Comparison of ENCODE assay signal across 9 cellular contexts in genomic region chr20:1225263-1225728, GRCh38. TPM values are rescaled to one million over a fixed set of nuclear protein-coding genes. Genes with fewer than 3 reads are reported as not detected.
A peak's percentile ranks its signal among the peaks of the same experiment; 100 is the strongest.
DNase-seq lines count a peak whose midpoint lies in the region; ATAC-seq and TF ChIP-seq lines count a peak whose summit lies in the region.
"Had no signal": no experiment of that assay in that cellular context is flagged by ENCODE, and none has a peak within 500 bp of the region (broad histone marks: within the 10 kb centered on the region; RNA-seq: fewer than 3 reads in every experiment).

No MANE protein-coding gene starts in this region.

- TF ChIP-seq POLR2A in spleen (IDR thresholded peaks at IDR 0.05), result no peak

- no peaks in the 10 kb centered on the region for H3K79me2 ChIP-seq in hepatocyte

- peak overlapping the region; percentile 66 for H2AFZ ChIP-seq in hepatocyte

- H4K20me1 ChIP-seq in hepatocyte (ENCODE audit: insufficient read depth, poor library complexity, severe bottlenecking), result no peaks in the 10 kb centered on the region

- H3K9me3 ChIP-seq in hepatocyte (ENCODE audit: low read depth), result no peaks in the 10 kb centered on the region
- peaks cover 0 to 18% (median 9%) of the 10 kb centered on the region in 8 donors for H3K9me3 ChIP-seq in spleen

- intact Hi-C loops in spleen (cut with DNase I; ENCODE audit: low total_unique reads), result no loop called here

- 2% methylated on average over 10 of the region's 26 CpGs for WGBS in hepatocyte (ENCODE audit: low lambda C conversion rate, missing lambda C conversion rate)
- 5 to 17% (median 7%) methylated on average over 23 to 26 of the region's 26 CpGs for WGBS in spleen, 5 donors

- H3K27me3 ChIP-seq in hepatocyte (peaks cover 35% of the 10 kb centered on the region), spleen (replicated peaks in 1 of 7) (peaks cover 0 to 52% (median 38%) of the 10 kb centered on the region in 7 donors)

- H3K4me2 ChIP-seq in hepatocyte, result peak overlapping the region; percentile 85

- no peak overlapping the region for H3K4me3 ChIP-seq in hepatocyte
- H3K4me3 ChIP-seq in spleen, result peak overlapping the region in 4 of 8 donors; percentile 58 to 71 (median 62)

- TF ChIP-seq CTCF in VCaP (conservative IDR thresholded peaks at IDR 0.05), result no peak
- no peak for TF ChIP-seq CTCF in hepatocyte (IDR thresholded peaks at IDR 0.05; ENCODE audit: poor library complexity)
- TF ChIP-seq CTCF in spleen (IDR thresholded peaks at IDR 0.05 in 8 of 11, conservative IDR thresholded peaks at IDR 0.05 in 3 of 11), result no peak

- H3K36me3 ChIP-seq in hepatocyte (replicated peaks; ENCODE audit: insufficient read depth, low read depth) (no peaks in the 10 kb centered on the region), spleen (no peaks in the 10 kb centered on the region)

- peak overlapping the region; percentile 33; the same call in 1 of the 2 replicates for H3K27ac ChIP-seq in VCaP
- H3K27ac ChIP-seq in hepatocyte, result no peak overlapping the region
- H3K27ac ChIP-seq in spleen, result peak overlapping the region in 2 of 8 donors; percentile 51 to 54

- peaks cover 7% of the 10 kb centered on the region for H3K4me1 ChIP-seq in hepatocyte (ENCODE audit: insufficient read depth)
- H3K4me1 ChIP-seq in spleen, result peaks cover 0 to 25% (median 16%) of the 10 kb centered on the region in 6 donors

- ATAC-seq in stimulated activated naive CD8-positive, alpha-beta T cell treated with anti-CD3 and anti-CD28 coated beads, Interleukin-15, Interleukin-2, amounts not matched to agents 100 U/mL and 50 U/mL, for 24 hours, result peak; percentile 47

- no peaks in the 10 kb centered on the region for H3K9me2 ChIP-seq in hepatocyte (replicated peaks; ENCODE audit: insufficient read depth)

- DNase-seq in NCI-H748 (lab: John Stamatoyannopoulos, UW; ENCODE audit: unreplicated experiment) (peak; percentile 86), NCI-H748 treated with DMSO at 0.1 percent for 48 hours (lab: John Stamatoyannopoulos, UW) (no peak), hepatocyte (ENCODE audit: low spot score) (no peak), DMS 273 (lab: John Stamatoyannopoulos, UW; ENCODE audit: unreplicated experiment) (no peak), spleen (no peak), NCI-H1436 treated with DMSO at 0.1 percent for 48 hours (lab: John Stamatoyannopoulos, UW) (no peak)
- DNase-seq in stimulated activated naive CD8-positive, alpha-beta T cell treated with anti-CD3 and anti-CD28 coated beads, Interleukin-15, Interleukin-2, amounts not matched to agents 100 U/mL and 50 U/mL, for 24 hours, result no peak

RNA-seq across cellular contexts. Expression of gene RAD21L1, which starts 0.5 kb away (rescaled TPM):
- total RNA-seq in hepatocyte (not detected in 2 replicates), spleen (not detected)
- polyA plus RNA-seq in hepatocyte (not detected in 2 replicates), spleen (not detected)

RNA-seq across cellular contexts. Expression of gene C20orf202, which starts 22.0 kb away (rescaled TPM):
- 1.4 and 1.6 TPM in 2 replicates for total RNA-seq in hepatocyte
- polyA plus RNA-seq in hepatocyte, result 0.35 and 0.84 TPM in 2 replicates
- 1 to 10 TPM in 2 of 7 donors, under 1 TPM in 3, not detected in 2; 0.23 to 2.9 (median 0.44) TPM for total RNA-seq in spleen
- under 1 TPM; 0.06 to 0.26 (median 0.07) TPM for polyA plus RNA-seq in spleen
- total RNA-seq: SK-MEL-5 had no signal

RNA-seq across cellular contexts. Expression of gene TMEM74B, which starts 40.5 kb away (rescaled TPM):
- total RNA-seq in hepatocyte, result 5.2 and 9.4 TPM in 2 replicates
- polyA plus RNA-seq in hepatocyte, result 5.5 and 7.3 TPM in 2 replicates
- 1 to 10 TPM in 1 of 7 donors, under 1 TPM in 5, not detected in 1; 0.46 to 1.3 (median 0.50) TPM for total RNA-seq in spleen
- 1 to 10 TPM in 2 of 3 donors, under 1 TPM in 1; 0.77 to 2.7 (median 2.1) TPM for polyA plus RNA-seq in spleen

RNA-seq across cellular contexts. Expression of gene SNPH, which starts 40.8 kb away (rescaled TPM):
- total RNA-seq in hepatocyte, result 3.7 and 3.9 TPM in 2 replicates
- 2.3 TPM in 2 replicates for polyA plus RNA-seq in hepatocyte
- total RNA-seq in spleen, result 1 to 10 TPM; 2.0 to 3.5 (median 2.3) TPM
- polyA plus RNA-seq in spleen, result 1 to 10 TPM in 1 of 3 donors, under 1 TPM in 2; 0.58 to 1.8 (median 0.80) TPM
